In genomic region chr1:230337266-230337665, GRCh38 we compare ENCODE assay signal across 20 cellular contexts.
A peak's percentile ranks its signal among the peaks of the same experiment; 100 is the strongest.
DNase-seq lines count a peak whose midpoint lies in the region; ATAC-seq, FAIRE-seq and TF ChIP-seq lines count a peak whose summit lies in the region.
"Had no signal": no experiment of that assay in that cellular context is flagged by ENCODE, and none has a peak within 500 bp of the region (broad histone marks: within the 10 kb centered on the region; RNA-seq: fewer than 3 reads in every experiment).

No MANE protein-coding gene starts in this region.

- H3K27me3 Mint-ChIP-seq in WTC11 (ENCODE audit: low read depth) = no peaks in the 10 kb centered on the region

- no peak overlapping the region for H2BK15ac ChIP-seq in H1 (ENCODE audit: low read length)

- H2BK12ac ChIP-seq in H1 (ENCODE audit: low read depth, low read length) = no peak overlapping the region

- H3K36me3 Mint-ChIP-seq in WTC11 = peaks cover 33% of the 10 kb centered on the region

- TF ChIP-seq RAD21 in H1 (IDR thresholded peaks at IDR 0.05 in 1 of 2, conservative IDR thresholded peaks at IDR 0.05 in 1 of 2; ENCODE audit: low read depth in 2 of 2, low read length in 2 of 2) = no peak

- WGBS in H1 (ENCODE audit: extremely low coverage in 1 of 2, insufficient coverage in 1 of 2, insufficient read length in 1 of 2, insufficient replicate concordance in 2 of 2, low coverage in 1 of 2, low lambda C conversion rate in 2 of 2, missing lambda C conversion rate in 1 of 2), 2 experiments = 93% methylated on average over 5 of the region's 5 CpGs; no CpG with 5 or more reads in 1 of the 2 experiments
- 53 to 54% methylated on average over 5 of the region's 5 CpGs for WGBS in GM23248 (ENCODE audit: low coverage in 1 of 2, low lambda C conversion rate in 2 of 2, missing lambda C conversion rate in 2 of 2), 2 experiments

- in situ Hi-C loops in GM23248 (cut with MboI) = no loop called here

- H4K20me1 ChIP-seq in H1 (replicated peaks in 1 of 2; ENCODE audit: control insufficient read depth in 1 of 2, insufficient read depth in 2 of 2, low read length in 2 of 2) = peaks cover 0 to 5% of the 10 kb centered on the region in 2 experiments
- H4K20me1 ChIP-seq in GM23248 (ENCODE audit: insufficient read depth) = no peaks in the 10 kb centered on the region

- no peak overlapping the region for H4K91ac ChIP-seq in H1 (replicated peaks; ENCODE audit: insufficient read length, low read length)

- H3K9me3 ChIP-seq in H1 (ENCODE audit: insufficient read depth in 2 of 2, low read depth in 1 of 2, low read length in 1 of 2) (no peaks in the 10 kb centered on the region), GM23248 (ENCODE audit: low read depth) (no peaks in the 10 kb centered on the region), left lung (no peaks in the 10 kb centered on the region)
- H3K9me3 ChIP-seq: A549, Caco-2, HAP-1 had no signal

- no peak overlapping the region for H3K14ac ChIP-seq in H1 (ENCODE audit: insufficient read length)

- H3K9me3 Mint-ChIP-seq in WTC11 = 0 out of 2 replicates have a peak, but pooled peaks cover 5% of the 10 kb centered on the region
- H3K9me3 Mint-ChIP-seq: CD4-positive, alpha-beta T cell had no signal

- H3K27me3 ChIP-seq in H1 (replicated peaks in 1 of 4; ENCODE audit: control insufficient read depth in 3 of 4, extremely low read depth in 1 of 4, insufficient read depth in 3 of 4, low read length in 3 of 4) (no peaks in the 10 kb centered on the region), GM23248 (replicated peaks; ENCODE audit: insufficient read depth) (no peaks in the 10 kb centered on the region), left lung (peaks cover 0 to 13% of the 10 kb centered on the region in 2 donors)

- H2BK5ac ChIP-seq in H1 (ENCODE audit: low read depth, low read length) = no peak overlapping the region

- no peaks in the 10 kb centered on the region for H3K79me2 ChIP-seq in H1 (ENCODE audit: control insufficient read depth in 1 of 2, insufficient read depth in 2 of 2, low read length in 2 of 2)
- no peaks in the 10 kb centered on the region for H3K79me2 ChIP-seq in GM23248 (ENCODE audit: insufficient read depth)

- no peak overlapping the region for H2BK20ac ChIP-seq in H1 (ENCODE audit: low read length)

- FAIRE-seq in H1 (lab: Jason Lieb, UNC) = no peak
- FAIRE-seq: A549, D721Med, GM12892, GM18507 had no signal

- H3K4ac ChIP-seq in H1 (replicated peaks; ENCODE audit: insufficient read length, low read depth, low read length) = no peak overlapping the region

- CTCF ChIA-PET in WTC11 (lab: Charles Lee) = no interaction called here
- CTCF ChIA-PET in H1 (lab: Charles Lee; ENCODE audit: partially characterized antibody) = no interaction called here

- H3K9ac ChIP-seq in H1 (replicated peaks in 1 of 4; ENCODE audit: extremely low read depth in 1 of 4, low read depth in 3 of 4, low read length in 3 of 4) (no peak overlapping the region), GM23248 (no peak overlapping the region)

- POLR2A ChIA-PET in WTC11 (lab: Charles Lee) (no interaction called here), H1 (lab: Charles Lee; ENCODE audit: partially characterized antibody) (interaction anchor here (1.5 kb wide), 1 partner anchor 10 kb away, joined by 3 read pairs; no protein-coding TSS in a partner anchor)

- ATAC-seq in Right ventricle myocardium inferior (no peak), Right ventricle myocardium superior (ENCODE audit: poor library complexity) (no peak), WTC11 (no peak), left lung (no peak)

- no peak for TF ChIP-seq EP300 in H1 (IDR thresholded peaks at IDR 0.05; ENCODE audit: borderline replicate concordance in 1 of 2, low read depth in 2 of 2, low read length in 2 of 2)

- peaks cover 3% of the 10 kb centered on the region; the same call in 1 of the 2 replicates for H3K23me2 ChIP-seq in H1 (ENCODE audit: low read depth, low read length)

- H3K4me3 Mint-ChIP-seq in WTC11 = no peak overlapping the region
- H3K4me3 Mint-ChIP-seq: CD4-positive, alpha-beta T cell had no signal

- H3K4me3 ChIP-seq in H1 (ENCODE audit: extremely low read depth in 1 of 4, insufficient read depth in 2 of 4, low read depth in 3 of 4, low read length in 4 of 4) (no peak overlapping the region), GM23248 (no peak overlapping the region), left lung (no peak overlapping the region)
- H3K4me3 ChIP-seq: A549, HAP-1 had no signal

- H3K36me3 ChIP-seq in H1 (ENCODE audit: control insufficient read depth in 2 of 4, insufficient read depth in 4 of 4, low read length in 3 of 4) = no peaks in the 10 kb centered on the region
- H3K36me3 ChIP-seq in GM23248 (ENCODE audit: low read depth) = no peaks in the 10 kb centered on the region
- no peaks in the 10 kb centered on the region for H3K36me3 ChIP-seq in left lung
- H3K36me3 ChIP-seq: HAP-1 had no signal

- no peak overlapping the region for H2BK120ac ChIP-seq in H1 (replicated peaks; ENCODE audit: low read depth, low read length)

- no peaks in the 10 kb centered on the region for H3K79me1 ChIP-seq in H1 (ENCODE audit: low read depth, low read length)

- peaks cover 12% of the 10 kb centered on the region for H3K4me1 Mint-ChIP-seq in WTC11

- H2AFZ ChIP-seq in H1 (ENCODE audit: low read length) (no peak overlapping the region), GM23248 (no peak overlapping the region)

- H4K8ac ChIP-seq in H1 (ENCODE audit: extremely low read depth, insufficient read depth, low read length) = peak overlapping the region; percentile 12; the same call in 1 of the 2 replicates

- no peaks in the 10 kb centered on the region for H3K9me2 ChIP-seq in GM23248 (ENCODE audit: insufficient read depth)

- no peaks in the 10 kb centered on the region for H3F3A ChIP-seq in GM23248 (ENCODE audit: insufficient read depth)

- DNase-seq in Right ventricle myocardium inferior (ENCODE audit: missing footprints) = peak; percentile 17
- DNase-seq in Right ventricle myocardium superior = no peak
- no peak for DNase-seq in WTC11 (ENCODE audit: low spot score)
- no peak for DNase-seq in H1 (ENCODE audit: low read depth in 1 of 2, low spot score in 2 of 2)
- DNase-seq in GM23248 = no peak
- DNase-seq in central memory CD4-positive, alpha-beta T cell = no peak
- DNase-seq in left lung = no peak
- DNase-seq: AML-193; Caco-2; CD4-positive, alpha-beta T cell; DMS79; GDM1 had no signal

- no peak overlapping the region for H3K23ac ChIP-seq in H1 (ENCODE audit: insufficient read length)

- H3K18ac ChIP-seq in H1 (ENCODE audit: extremely low read depth, low read length) = no peak overlapping the region

- H2AK5ac ChIP-seq in H1 (ENCODE audit: low read depth, low read length) = no peak overlapping the region

- no peak overlapping the region for H4K5ac ChIP-seq in H1 (ENCODE audit: insufficient read length, low read depth, low read length)

- intact Hi-C loops in Right ventricle myocardium inferior (cut with DNase I) (no loop called here), Right ventricle myocardium superior (cut with DNase I) (no loop called here), left lung (cut with DNase I) (no loop called here)

- no peak for TF ChIP-seq POLR2A in H1 (IDR thresholded peaks at IDR 0.05; ENCODE audit: control extremely low read depth in 1 of 2, low read depth in 2 of 2, low read length in 2 of 2)

- H3K56ac ChIP-seq in H1 (replicated peaks; ENCODE audit: insufficient read length, low read depth, low read length) = no peak overlapping the region

- H3K27ac Mint-ChIP-seq in WTC11 = peak overlapping the region; percentile 28
- H3K27ac Mint-ChIP-seq: CD4-positive, alpha-beta T cell had no signal

- H3K4me2 ChIP-seq in H1 (ENCODE audit: insufficient read depth in 1 of 2, low read depth in 2 of 2, low read length in 2 of 2) = no peak overlapping the region
- no peak overlapping the region for H3K4me2 ChIP-seq in GM23248 (ENCODE audit: unreplicated experiment)
- H3K4me2 ChIP-seq: A549 had no signal

- no peak for TF ChIP-seq CTCF in WTC11 (IDR thresholded peaks at IDR 0.05)
- no peak for TF ChIP-seq CTCF in H1 (IDR thresholded peaks at IDR 0.05; ENCODE audit: control extremely low read depth in 1 of 3, insufficient read depth in 1 of 3, low read depth in 1 of 3, low read length in 3 of 3)
- no peak for TF ChIP-seq CTCF in left lung (IDR thresholded peaks at IDR 0.05)

- no peak overlapping the region for H3K27ac ChIP-seq in H1 (ENCODE audit: low read depth, low read length)
- H3K27ac ChIP-seq in GM23248 = no peak overlapping the region
- no peak overlapping the region for H3K27ac ChIP-seq in left lung
- H3K27ac ChIP-seq: 22Rv1, A549, C4-2B, HL-60 had no signal

- H3K4me1 ChIP-seq in H1 (replicated peaks in 1 of 4; ENCODE audit: control insufficient read depth in 3 of 4, insufficient read depth in 4 of 4, low read length in 3 of 4) = peaks cover 3 to 13% (median 8%) of the 10 kb centered on the region in 4 experiments
- H3K4me1 ChIP-seq in GM23248 (ENCODE audit: insufficient read depth) = no peaks in the 10 kb centered on the region
- H3K4me1 ChIP-seq in left lung = no peaks in the 10 kb centered on the region
- H3K4me1 ChIP-seq: A549, Caco-2, HAP-1 had no signal

TF ChIP-seq in WTC11, 78 proteins besides CTCF, POLR2A, EP300 and RAD21:
- no peak for TF ChIP-seq OVOL2 (CRISPR knock-in tag; IDR thresholded peaks at IDR 0.05; ENCODE audit: borderline replicate concordance)
- TF ChIP-seq JUN (CRISPR knock-in tag; IDR thresholded peaks at IDR 0.05) = no peak
TF ChIP-seq in WTC11: peak in this region for 0.

TF ChIP-seq in H1, 55 proteins besides CTCF, POLR2A, EP300 and RAD21:
- TF ChIP-seq EGR1 (IDR thresholded peaks at IDR 0.05; ENCODE audit: borderline replicate concordance, low read depth, low read length) = no peak
- no peak for TF ChIP-seq TCF12 (IDR thresholded peaks at IDR 0.05; ENCODE audit: low read depth, low read length)
- TF ChIP-seq RBBP5 (IDR thresholded peaks at IDR 0.05; ENCODE audit: borderline replicate concordance, low read depth, low read length) = no peak
- no peak for TF ChIP-seq CHD2 (IDR thresholded peaks at IDR 0.05; ENCODE audit: low read length)
- no peak for TF ChIP-seq KDM4A (IDR thresholded peaks at IDR 0.05; ENCODE audit: low read depth, low read length, severe bottlenecking)
- no peak for TF ChIP-seq HDAC6 (IDR thresholded peaks at IDR 0.05; ENCODE audit: low read depth, low read length)
